Comparison of ENCODE assay signal across 12 cellular contexts in the genomic region with DNA sequence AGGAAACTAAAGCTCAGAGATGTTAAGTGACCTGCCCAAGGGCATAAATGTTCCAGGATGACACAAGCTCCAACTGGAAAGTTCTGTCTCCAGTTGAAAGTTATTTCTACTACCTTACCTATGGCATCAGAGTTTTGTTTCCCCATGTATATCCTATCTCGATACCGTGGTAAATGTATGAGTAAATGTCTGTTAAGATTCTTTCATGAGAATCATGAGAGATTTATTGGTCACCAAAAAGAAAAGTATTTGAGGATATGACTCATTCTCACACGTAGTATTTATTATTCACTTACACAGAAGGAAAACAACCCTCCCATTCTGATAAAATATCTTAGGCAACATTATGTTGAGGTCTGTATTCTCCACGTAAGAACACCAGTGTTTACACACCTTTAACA. TPM values are rescaled to one million over a fixed set of nuclear protein-coding genes. Genes with fewer than 3 reads are reported as not detected.
DNase-seq lines count a peak whose midpoint lies in the region; ATAC-seq, FAIRE-seq and TF ChIP-seq lines count a peak whose summit lies in the region.
"Had no signal": no experiment of that assay in that cellular context is flagged by ENCODE, and none has a peak within 500 bp of the region (broad histone marks: within the 10 kb centered on the region; RNA-seq: fewer than 3 reads in every experiment).

No MANE protein-coding gene starts in this region.

- no peak for TF ChIP-seq POLR2A in GM12891 (IDR thresholded peaks at IDR 0.05; ENCODE audit: low read depth, low read length)

- H3K27me3 ChIP-seq in mammary epithelial cell (ENCODE audit: insufficient read depth, low read length) (no peaks in the 10 kb centered on the region), mucosa of stomach (ENCODE audit: control insufficient read depth, insufficient read depth, low read length) (no peaks in the 10 kb centered on the region)

- no peak overlapping the region for H3K4me3 ChIP-seq in AG10803 (ENCODE audit: low read length)
- H3K4me3 ChIP-seq in mammary epithelial cell (replicated peaks in 1 of 3; ENCODE audit: insufficient read depth in 1 of 3, low read depth in 2 of 3, low read length in 3 of 3): no peak overlapping the region
- H3K4me3 ChIP-seq in mucosa of stomach (ENCODE audit: low read length): no peak overlapping the region
- H3K4me3 ChIP-seq: SK-N-MC had no signal

- H3K27ac ChIP-seq in mammary epithelial cell (ENCODE audit: insufficient read depth, low read depth, low read length): peak overlapping the region; percentile 99
- H3K27ac ChIP-seq: SK-N-MC had no signal

- H3K4me1 ChIP-seq in mammary epithelial cell (ENCODE audit: insufficient read depth, low read length) (peaks cover 26% of the 10 kb centered on the region), mucosa of stomach (ENCODE audit: control insufficient read depth, insufficient read depth, low read length) (peaks cover 30% of the 10 kb centered on the region)

- no peak for ATAC-seq in HG03095 (IDR thresholded peaks at IDR 0.05; ENCODE audit: unreplicated experiment)

- intact Hi-C loops in mammary epithelial cell (cut with micrococcal nuclease): no loop called here

- DNase-seq in AG10803 (ENCODE audit: low read depth): peak; percentile 61
- DNase-seq in HS-5 (ENCODE audit: low read depth): peak; percentile 49
- DNase-seq in mammary epithelial cell: peak; percentile 98
- no peak for DNase-seq in GM12891 (ENCODE audit: insufficient read length, low spot score)
- no peak for DNase-seq in activated CD8-positive, alpha-beta memory T cell treated with anti-CD3 and anti-CD28 coated beads, Interleukin-2, amount 50 U/mL, for 48 hours
- DNase-seq in GM19240 (ENCODE audit: insufficient read length, low spot score): no peak
- DNase-seq: Caco-2, occipital lobe had no signal

- in situ Hi-C loops in mammary epithelial cell (cut with MboI; ENCODE audit: low sequenced_read_pairs in 2 of 2): no loop called here

- no peaks in the 10 kb centered on the region for H3K9me3 ChIP-seq in mammary epithelial cell (replicated peaks; ENCODE audit: insufficient read depth, low read length)
- H3K9me3 ChIP-seq in mucosa of stomach (ENCODE audit: control insufficient read depth, low read length): no peaks in the 10 kb centered on the region
- H3K9me3 ChIP-seq: Caco-2 had no signal

- 0% methylated on average over 4 of the region's 4 CpGs for WGBS in mammary epithelial cell (ENCODE audit: low coverage, missing lambda C conversion rate)

- dilution Hi-C loops in mammary epithelial cell (cut with HindIII; ENCODE audit: low sequenced_read_pairs): no loop called here

- no peaks in the 10 kb centered on the region for H3K36me3 ChIP-seq in mammary epithelial cell (ENCODE audit: insufficient read depth, low read length)
- H3K36me3 ChIP-seq in mucosa of stomach (ENCODE audit: control insufficient read depth, insufficient read depth, low read length): no peaks in the 10 kb centered on the region

- H3K79me2 ChIP-seq in mammary epithelial cell (ENCODE audit: insufficient read depth, low read length): no peaks in the 10 kb centered on the region

- no peak for FAIRE-seq in GM12891 (lab: Jason Lieb, UNC)

- peak overlapping the region; percentile 69 for H3K9ac ChIP-seq in mammary epithelial cell (ENCODE audit: insufficient read depth, low read length)
- peak overlapping the region; percentile 63 for H3K9ac ChIP-seq in mucosa of stomach (ENCODE audit: low read length)

- TF ChIP-seq CTCF in AG10803 (conservative IDR thresholded peaks at IDR 0.05; ENCODE audit: low read length): no peak
- no peak for TF ChIP-seq CTCF in mammary epithelial cell (conservative IDR thresholded peaks at IDR 0.05 in 1 of 2, IDR thresholded peaks at IDR 0.05 in 1 of 2; ENCODE audit: extremely low read depth in 1 of 2, insufficient read depth in 1 of 2, low read depth in 1 of 2, low read length in 2 of 2)

- no TSS peak for BruUV-seq in mammary epithelial cell (replicated peaks; lab: Mats Ljungman, UMichigan)

- H3K4me2 ChIP-seq in mammary epithelial cell (ENCODE audit: insufficient read depth, low read depth, low read length): peak overlapping the region; percentile 56

- no peaks in the 10 kb centered on the region for H4K20me1 ChIP-seq in mammary epithelial cell (ENCODE audit: insufficient read depth, low read length)

- CTCF ChIA-PET in mammary epithelial cell (lab: Charles Lee; ENCODE audit: low non-redundant PET): interaction anchor here (0.6 kb wide), 1 partner anchor 178 kb away, joined by 3 read pairs; no protein-coding TSS in a partner anchor

- peak overlapping the region; percentile 18 for H2AFZ ChIP-seq in mammary epithelial cell (ENCODE audit: low read depth, low read length)

TF ChIP-seq in GM12891, 5 proteins besides CTCF, POLR2A, EP300 and RAD21:
- TF ChIP-seq TAF1 (IDR thresholded peaks at IDR 0.05; ENCODE audit: low read depth, low read length) (no peak), PAX5 (IDR thresholded peaks at IDR 0.05; ENCODE audit: insufficient read depth, low read length, severe bottlenecking) (no peak), SPI1 (IDR thresholded peaks at IDR 0.05; ENCODE audit: low read depth, low read length) (no peak), POU2F2 (IDR thresholded peaks at IDR 0.05; ENCODE audit: low read depth, low read length) (no peak), POLR2AphosphoS5 (IDR thresholded peaks at IDR 0.05; ENCODE audit: low read depth, low read length) (no peak)

RNA-seq across cellular contexts. Expression of a gene that starts 11.1 kb away (rescaled TPM):
- total RNA-seq in mammary epithelial cell: under 1 TPM; under 0.01 to 0.07 TPM
- 0.01 TPM for polyA plus RNA-seq in mammary epithelial cell
- not detected for polyA minus RNA-seq in mammary epithelial cell
- 0.03 TPM for polyA plus RNA-seq in GM12891 (2012; ENCODE audit: low read depth, missing spikeins)
- total RNA-seq: Caco-2, chondrocyte had no signal

Comparison
In these comparisons a context has a peak if more than half of its experiments do, and no peak if none do; other contexts are left out.
1. DNase-seq: peak in AG10803 (single experiment), HS-5 (single experiment) and mammary epithelial cell (single experiment); none in GM12891 (single experiment), activated CD8-positive, alpha-beta memory T cell treated with anti-CD3 and anti-CD28 coated beads, Interleukin-2, amount 50 U/mL, for 48 hours (single experiment) and GM19240 (single experiment).